10 cellular contexts compared by ENCODE assay signal in the genomic region with DNA sequence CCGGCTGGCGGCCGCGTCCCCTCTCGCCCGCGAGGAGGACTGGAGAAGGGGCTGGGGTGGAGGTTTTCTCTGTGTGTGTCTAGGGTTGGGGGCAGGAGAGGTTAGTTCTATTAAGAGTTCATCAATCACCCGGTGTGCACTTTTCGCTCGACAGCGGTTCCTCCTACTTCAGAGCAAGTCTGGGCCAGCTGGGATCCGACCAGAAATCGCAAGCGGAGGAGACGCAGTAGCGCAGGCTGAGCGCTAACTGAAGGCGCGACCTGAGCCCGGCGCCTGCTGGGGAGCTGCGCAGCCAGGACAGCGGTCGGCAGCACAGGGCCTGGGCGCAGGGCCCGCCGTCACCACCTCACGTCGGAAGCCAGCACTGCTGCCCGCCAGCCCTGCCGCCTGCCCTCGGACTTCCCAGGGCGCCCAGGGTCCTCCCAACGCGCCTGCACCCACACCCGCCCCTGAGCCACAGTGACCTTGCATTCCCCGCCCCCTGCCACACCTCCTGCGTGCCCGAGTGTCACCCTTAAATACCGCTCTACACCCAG. TPM values are rescaled to one million over a fixed set of nuclear protein-coding genes. Genes with fewer than 3 reads are reported as not detected.
DNase-seq lines count a peak whose midpoint lies in the region; ATAC-seq and TF ChIP-seq lines count a peak whose summit lies in the region.
"Had no signal": no experiment of that assay in that cellular context is flagged by ENCODE, and none has a peak within 500 bp of the region (broad histone marks: within the 10 kb centered on the region; RNA-seq: fewer than 3 reads in every experiment).

No MANE protein-coding gene starts in this region.

- H3K4me3 ChIP-seq in AG10803 (ENCODE audit: low read length) (peak overlapping the region; percentile 58), HUES48 (ENCODE audit: low read depth, low read length) (peak overlapping the region; percentile 57)

- H3K4me1 ChIP-seq in HUES48 (ENCODE audit: control insufficient read depth, insufficient read depth, low read length): peaks cover 27% of the 10 kb centered on the region

- H3K36me3 Mint-ChIP-seq in activated CD8-positive, alpha-beta T cell treated with anti-CD3 and anti-CD28 coated beads for 36 hours (ENCODE audit: low read depth): no peaks in the 10 kb centered on the region

- POLR2A ChIA-PET in activated CD8-positive, alpha-beta T cell treated with anti-CD3 and anti-CD28 coated beads for 36 hours (lab: Charles Lee): no interaction called here

- peak; percentile 18 for ATAC-seq in activated CD8-positive, alpha-beta T cell treated with anti-CD3 and anti-CD28 coated beads for 36 hours
- ATAC-seq in HG02642 (IDR thresholded peaks at IDR 0.05; ENCODE audit: poor library complexity, unreplicated experiment): no peak

- H3K27ac Mint-ChIP-seq in activated CD8-positive, alpha-beta T cell treated with anti-CD3 and anti-CD28 coated beads for 36 hours: no peak overlapping the region

- peaks cover 100% of the 10 kb centered on the region for H3K27me3 ChIP-seq in HUES48 (ENCODE audit: control insufficient read depth, insufficient read depth, low read length)

- peak; percentile 37 for DNase-seq in AG10803 (ENCODE audit: low read depth)
- DNase-seq in activated CD8-positive, alpha-beta T cell treated with anti-CD3 and anti-CD28 coated beads for 36 hours: no peak
- DNase-seq in lung microvascular endothelial cell (ENCODE audit: low read depth in 2 of 2): peak; percentile 28 to 59
- no peak for DNase-seq in NCI-H510A (lab: John Stamatoyannopoulos, UW)
- DNase-seq in stimulated activated CD8-positive, alpha-beta memory T cell treated with anti-CD3 and anti-CD28 coated beads, Interleukin-4, amount 100 ng/mL, for 48 hours: no peak
- DNase-seq in stimulated activated CD4-positive, alpha-beta T cell treated with anti-CD3 and anti-CD28 coated beads, Interleukin-12 subunit alpha, Interleukin-12 subunit beta, amount 100 ng/mL, for 4 hours: no peak

- H3K27me3 Mint-ChIP-seq in activated CD8-positive, alpha-beta T cell treated with anti-CD3 and anti-CD28 coated beads for 36 hours: peaks cover 79% of the 10 kb centered on the region

- no peaks in the 10 kb centered on the region for H3K9me3 ChIP-seq in HUES48 (ENCODE audit: control insufficient read depth, insufficient read depth, low read length)

- no peak for TF ChIP-seq CTCF in AG10803 (conservative IDR thresholded peaks at IDR 0.05; ENCODE audit: low read length)
- TF ChIP-seq CTCF in activated CD8-positive, alpha-beta T cell treated with anti-CD3 and anti-CD28 coated beads for 36 hours (IDR thresholded peaks at IDR 0.05): no peak

- CTCF ChIA-PET in activated CD8-positive, alpha-beta T cell treated with anti-CD3 and anti-CD28 coated beads for 36 hours (lab: Charles Lee): interaction anchor here (1.2 to 2.5 kb wide), 2 partner anchors 9 to 52 kb away, joined by 3 to 6 read pairs; no protein-coding TSS in a partner anchor

- peaks cover 11% of the 10 kb centered on the region for H3K4me1 Mint-ChIP-seq in activated CD8-positive, alpha-beta T cell treated with anti-CD3 and anti-CD28 coated beads for 36 hours (ENCODE audit: low read depth)

- no peak overlapping the region for H3K27ac ChIP-seq in HUES48 (ENCODE audit: low read depth, low read length)

- peak overlapping the region; percentile 18 for H3K4me3 Mint-ChIP-seq in activated CD8-positive, alpha-beta T cell treated with anti-CD3 and anti-CD28 coated beads for 36 hours

- H3K9me3 Mint-ChIP-seq in activated CD8-positive, alpha-beta T cell treated with anti-CD3 and anti-CD28 coated beads for 36 hours: no peaks in the 10 kb centered on the region

- H3K9ac ChIP-seq in HUES48 (ENCODE audit: low read depth, low read length): no peak overlapping the region

- intact Hi-C loops in activated CD8-positive, alpha-beta T cell treated with anti-CD3 and anti-CD28 coated beads for 36 hours (cut with micrococcal nuclease): no loop called here

- no peaks in the 10 kb centered on the region for H3K36me3 ChIP-seq in HUES48 (ENCODE audit: control insufficient read depth, insufficient read depth, low read length)

RNA-seq across cellular contexts. Expression of gene HOXD1, which starts 10.1 kb away (rescaled TPM):
- total RNA-seq in activated CD8-positive, alpha-beta T cell treated with anti-CD3 and anti-CD28 coated beads for 36 hours: not detected
- total RNA-seq in lung microvascular endothelial cell: 6.1 and 6.7 TPM in 2 replicates
- total RNA-seq: mononuclear cell; T-helper 2 cell treated with Interferon-gamma antibody and Interleukin-4, amounts not matched to agents 100 ng/mL and 5 ng/mL, for 36 hours had no signal

RNA-seq across cellular contexts. Expression of gene HOXD3, which starts 21.2 kb away (rescaled TPM):
- total RNA-seq in activated CD8-positive, alpha-beta T cell treated with anti-CD3 and anti-CD28 coated beads for 36 hours: not detected
- 6.5 and 15.9 TPM in 2 replicates for total RNA-seq in lung microvascular endothelial cell
- total RNA-seq: mononuclear cell; T-helper 2 cell treated with Interferon-gamma antibody and Interleukin-4, amounts not matched to agents 100 ng/mL and 5 ng/mL, for 36 hours had no signal

RNA-seq across cellular contexts. Expression of gene HOXD4, which starts 27.0 kb away (rescaled TPM):
- total RNA-seq in activated CD8-positive, alpha-beta T cell treated with anti-CD3 and anti-CD28 coated beads for 36 hours: not detected
- total RNA-seq in lung microvascular endothelial cell: 1.3 and 4.4 TPM in 2 replicates
- total RNA-seq: T-helper 2 cell treated with Interferon-gamma antibody and Interleukin-4, amounts not matched to agents 100 ng/mL and 5 ng/mL, for 36 hours had no signal

RNA-seq across cellular contexts. Expression of gene HOXD8, which starts 48.8 kb away (rescaled TPM):
- total RNA-seq in activated CD8-positive, alpha-beta T cell treated with anti-CD3 and anti-CD28 coated beads for 36 hours: not detected
- 15.5 and 27.4 TPM in 2 replicates for total RNA-seq in lung microvascular endothelial cell
- total RNA-seq: mononuclear cell; T-helper 2 cell treated with Interferon-gamma antibody and Interleukin-4, amounts not matched to agents 100 ng/mL and 5 ng/mL, for 36 hours had no signal

RNA-seq across cellular contexts. Expression of gene HOXD9, which starts 55.8 kb away (rescaled TPM):
- total RNA-seq in activated CD8-positive, alpha-beta T cell treated with anti-CD3 and anti-CD28 coated beads for 36 hours: not detected
- total RNA-seq in lung microvascular endothelial cell: 15.3 and 23.8 TPM in 2 replicates
- total RNA-seq: mononuclear cell; T-helper 2 cell treated with Interferon-gamma antibody and Interleukin-4, amounts not matched to agents 100 ng/mL and 5 ng/mL, for 36 hours had no signal

Comparison
In these comparisons a context has a peak if more than half of its experiments do, and no peak if none do; other contexts are left out.
1. DNase-seq: peak in AG10803 (single experiment) and lung microvascular endothelial cell (2 of 2); none in activated CD8-positive, alpha-beta T cell treated with anti-CD3 and anti-CD28 coated beads for 36 hours (single experiment), NCI-H510A (single experiment), stimulated activated CD8-positive, alpha-beta memory T cell treated with anti-CD3 and anti-CD28 coated beads, Interleukin-4, amount 100 ng/mL, for 48 hours (single experiment) and stimulated activated CD4-positive, alpha-beta T cell treated with anti-CD3 and anti-CD28 coated beads, Interleukin-12 subunit alpha, Interleukin-12 subunit beta, amount 100 ng/mL, for 4 hours (single experiment).